ENCODE assay signal across 21 cellular contexts in the genomic region with DNA sequence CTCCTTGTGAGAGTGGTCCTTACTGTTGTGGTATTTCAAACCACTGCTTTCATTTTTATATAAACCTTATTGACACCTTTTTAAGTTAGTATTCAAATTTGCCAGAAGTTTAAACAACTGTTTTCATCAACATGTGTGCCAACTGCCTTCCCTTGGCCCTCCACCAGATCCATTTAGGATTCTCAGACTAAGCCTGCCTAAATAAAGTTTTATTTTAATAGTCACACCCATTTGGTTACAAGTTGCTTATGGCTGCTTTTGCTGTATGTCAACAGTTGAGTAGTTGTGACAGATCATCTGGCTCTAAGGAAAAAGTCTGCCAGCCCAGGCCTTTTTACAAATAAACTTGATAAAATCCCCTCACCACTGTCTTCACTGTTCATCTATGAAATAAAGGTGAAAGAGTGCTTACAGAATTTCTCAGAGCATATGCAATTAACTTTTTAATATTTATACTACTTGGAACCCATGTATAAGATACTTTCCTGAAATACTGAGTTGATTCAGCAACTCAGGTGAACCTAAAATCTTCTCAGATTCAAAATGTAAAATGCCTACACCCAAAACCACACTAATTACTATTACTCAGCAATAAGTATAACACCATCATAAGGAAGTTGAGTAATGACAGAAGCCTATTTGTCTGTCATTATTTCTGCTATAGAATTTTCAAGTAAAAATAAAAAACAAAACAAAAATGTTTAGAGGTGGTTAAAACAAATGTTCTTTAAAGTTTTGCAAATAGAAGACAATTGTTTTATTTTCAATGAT.
"Had no signal": no experiment of that assay in that cellular context is flagged by ENCODE, and none has a peak within 500 bp of the region (broad histone marks: within the 10 kb centered on the region; RNA-seq: fewer than 3 reads in every experiment).

No MANE protein-coding gene starts in this region.

- DNase-seq: activated CD4-positive, alpha-beta T cell treated with anti-CD3 and anti-CD28 coated beads, Interleukin-2, amount 50 U/mL, for 4 hours; activated naive CD4-positive, alpha-beta T cell; activated naive CD8-positive, alpha-beta T cell treated with anti-CD3 and anti-CD28 coated beads for 36 hours; activated T-cell treated with anti-CD3 and anti-CD28 coated beads for 4 hours; amygdala; foreskin keratinocyte; hippocampal formation; islet precursor cell; left colon; stimulated activated CD4-positive, alpha-beta T cell treated with anti-CD3 and anti-CD28 coated beads, Interleukin-15, amount 100 ng/mL, for 24 hours; stimulated activated CD4-positive, alpha-beta T cell treated with anti-CD3 and anti-CD28 coated beads, Interleukin-2, amount 100 ng/mL, for 48 hours; T-helper 17 cell; upper lobe of left lung had no signal

- H3K36me3 Mint-ChIP-seq: mesothelial cell of epicardium had no signal

- H3K27ac Mint-ChIP-seq: activated naive CD8-positive, alpha-beta T cell treated with anti-CD3 and anti-CD28 coated beads for 36 hours; activated T-helper 17 cell treated with anti-CD3 and anti-CD28 coated beads, Interleukin-2, amount 50 U/mL, for 72 hours; progenitor cell of endocrine pancreas; T-helper 17 cell had no signal

- H3K9me3 Mint-ChIP-seq: activated naive CD8-positive, alpha-beta T cell treated with anti-CD3 and anti-CD28 coated beads for 36 hours; activated T-helper 17 cell treated with anti-CD3 and anti-CD28 coated beads, Interleukin-2, amount 50 U/mL, for 72 hours; mesothelial cell of epicardium; neural crest cell had no signal

- H3K27me3 ChIP-seq: foreskin keratinocyte, upper lobe of left lung had no signal

- H3K4me1 ChIP-seq: foreskin keratinocyte had no signal

- H3K4me3 ChIP-seq: skin epidermis, thoracic aorta, upper lobe of left lung had no signal

- H3K9me3 ChIP-seq: thoracic aorta, upper lobe of left lung had no signal

- H3K27me3 Mint-ChIP-seq: activated naive CD8-positive, alpha-beta T cell treated with anti-CD3 and anti-CD28 coated beads for 36 hours; activated T-helper 17 cell treated with anti-CD3 and anti-CD28 coated beads, Interleukin-2, amount 50 U/mL, for 72 hours; progenitor cell of endocrine pancreas; T-helper 17 cell had no signal

- H3K27ac ChIP-seq: epithelial cell of prostate, foreskin keratinocyte, skin epidermis, thoracic aorta, upper lobe of left lung, VCaP had no signal

- H3K4me3 Mint-ChIP-seq: activated naive CD8-positive, alpha-beta T cell treated with anti-CD3 and anti-CD28 coated beads for 36 hours; activated T-helper 17 cell treated with anti-CD3 and anti-CD28 coated beads, Interleukin-2, amount 50 U/mL, for 72 hours; mesothelial cell of epicardium; neural crest cell; T-helper 17 cell had no signal

- ATAC-seq: activated T-helper 17 cell treated with anti-CD3 and anti-CD28 coated beads, Interleukin-2, amount 50 U/mL, for 72 hours; foreskin keratinocyte; left colon; T-helper 17 cell had no signal

- H3K4me1 Mint-ChIP-seq: activated T-helper 17 cell treated with anti-CD3 and anti-CD28 coated beads, Interleukin-2, amount 50 U/mL, for 72 hours; neural crest cell had no signal

- H3K36me3 ChIP-seq: thoracic aorta, upper lobe of left lung had no signal
